12 cellular contexts compared by ENCODE assay signal in genomic region chr5:171152382-171152781, GRCh38.
A peak's percentile ranks its signal among the peaks of the same experiment; 100 is the strongest.
DNase-seq lines count a peak whose midpoint lies in the region; ATAC-seq and TF ChIP-seq lines count a peak whose summit lies in the region.
"Had no signal": no experiment of that assay in that cellular context is flagged by ENCODE, and none has a peak within 500 bp of the region (broad histone marks: within the 10 kb centered on the region; RNA-seq: fewer than 3 reads in every experiment).

No MANE protein-coding gene starts in this region.

- H3K9me3 ChIP-seq in WERI-Rb-1 (ENCODE audit: severe bottlenecking): no peaks in the 10 kb centered on the region
- H3K9me3 ChIP-seq: sigmoid colon had no signal

- no peaks in the 10 kb centered on the region for H3K36me3 ChIP-seq in WERI-Rb-1
- no peaks in the 10 kb centered on the region for H3K36me3 ChIP-seq in kidney epithelial cell (ENCODE audit: control insufficient read depth, insufficient read depth, low read length)
- H3K36me3 ChIP-seq: sigmoid colon had no signal

- ATAC-seq in HG03175 (IDR thresholded peaks at IDR 0.05; ENCODE audit: unreplicated experiment) (no peak), GM19351 (IDR thresholded peaks at IDR 0.05; ENCODE audit: unreplicated experiment) (no peak)
- ATAC-seq: left colon had no signal

- no peak for TF ChIP-seq EP300 in Ishikawa (IDR thresholded peaks at IDR 0.05; ENCODE audit: borderline replicate concordance)

- DNase-seq in D341Med (ENCODE audit: low spot score): peak; percentile 34
- no peak for DNase-seq in WERI-Rb-1
- DNase-seq in kidney epithelial cell (ENCODE audit: low read depth): no peak
- no peak for DNase-seq in stimulated activated CD4-positive, alpha-beta T cell treated with anti-CD3 and anti-CD28 coated beads, Interleukin-2, amount 100 ng/mL, for 24 hours
- DNase-seq in KG1 (lab: John Stamatoyannopoulos, UW): no peak
- DNase-seq: dorsolateral prefrontal cortex, left colon, SHP77 treated with DMSO at 0.1 percent for 48 hours, sigmoid colon had no signal

- H3K27me3 ChIP-seq in WERI-Rb-1 (ENCODE audit: insufficient read depth, low read depth, severe bottlenecking) (no peaks in the 10 kb centered on the region), kidney epithelial cell (ENCODE audit: control insufficient read depth, insufficient read depth, low read length) (no peaks in the 10 kb centered on the region)
- H3K27me3 ChIP-seq: dorsolateral prefrontal cortex, sigmoid colon had no signal

- TF ChIP-seq CTCF in WERI-Rb-1 (IDR thresholded peaks at IDR 0.05; ENCODE audit: low read depth, low read length) (peak; percentile 28), kidney epithelial cell (IDR thresholded peaks at IDR 0.05; ENCODE audit: insufficient read depth, low read length, poor library complexity, severe bottlenecking) (peak; percentile 16)

- H3K4me3 ChIP-seq in WERI-Rb-1 (ENCODE audit: low read depth, low read length) (no peak overlapping the region), kidney epithelial cell (ENCODE audit: low read depth, low read length) (no peak overlapping the region)
- H3K4me3 ChIP-seq: dorsolateral prefrontal cortex, sigmoid colon had no signal

- no peak overlapping the region for H3K27ac ChIP-seq in WERI-Rb-1
- H3K27ac ChIP-seq: dorsolateral prefrontal cortex, sigmoid colon had no signal

- TF ChIP-seq RAD21 in Ishikawa (IDR thresholded peaks at IDR 0.05; ENCODE audit: low read depth): peak; percentile 47; the same call in 1 of the 2 replicates

TF ChIP-seq in Ishikawa, 13 proteins besides CTCF, POLR2A, EP300 and RAD21:
- TF ChIP-seq REST (IDR thresholded peaks at IDR 0.05; ENCODE audit: low read depth) (no peak), CEBPB (IDR thresholded peaks at IDR 0.05) (no peak), ZBTB7A (IDR thresholded peaks at IDR 0.05; ENCODE audit: low read depth) (no peak), NFIC (IDR thresholded peaks at IDR 0.05) (no peak), TAF1 (IDR thresholded peaks at IDR 0.05; ENCODE audit: low read depth) (no peak), TEAD4 (IDR thresholded peaks at IDR 0.05) (no peak)
